1 cellular context compared by ENCODE assay signal in genomic region chr5:532521-533242, GRCh38.
TF ChIP-seq lines count a peak whose summit lies in the region.

No MANE protein-coding gene starts in this region.

TF ChIP-seq in HepG2, 621 proteins besides CTCF, POLR2A, EP300 and RAD21 (continued from another document and continues in another):
- TF ChIP-seq ZNF142 (CRISPR knock-in tag; IDR thresholded peaks at IDR 0.05): no peak
- TF ChIP-seq IKZF1 (IDR thresholded peaks at IDR 0.05): no peak
- TF ChIP-seq ZKSCAN8 (CRISPR knock-in tag; IDR thresholded peaks at IDR 0.05; ENCODE audit: borderline replicate concordance): no peak
- TF ChIP-seq PCBP1 (IDR thresholded peaks at IDR 0.05; ENCODE audit: borderline replicate concordance, low read depth, low read length): no peak
- no peak for TF ChIP-seq ZNF407 (CRISPR knock-in tag; IDR thresholded peaks at IDR 0.05; ENCODE audit: not compliant biosample characterization)
- TF ChIP-seq SOX13 (IDR thresholded peaks at IDR 0.05): no peak
- TF ChIP-seq SOX13 (CRISPR knock-in tag; conservative IDR thresholded peaks at IDR 0.05 in 1 of 2, IDR thresholded peaks at IDR 0.05 in 1 of 2): peak in 1 of 2 experiments; percentile 30; a peak in 1 of 4 replicates
- TF ChIP-seq SMARCC2 (IDR thresholded peaks at IDR 0.05): no peak
- TF ChIP-seq ZNF704 (CRISPR knock-in tag; IDR thresholded peaks at IDR 0.05; ENCODE audit: borderline replicate concordance): no peak
- TF ChIP-seq ZNF331 (CRISPR knock-in tag; IDR thresholded peaks at IDR 0.05): no peak
- TF ChIP-seq ZIK1 (CRISPR knock-in tag; IDR thresholded peaks at IDR 0.05; ENCODE audit: borderline replicate concordance, low read depth): no peak
- TF ChIP-seq PRPF4 (IDR thresholded peaks at IDR 0.05; ENCODE audit: low read depth, low read length, poor library complexity, severe bottlenecking): no peak
- TF ChIP-seq ZNF317 (CRISPR knock-in tag; IDR thresholded peaks at IDR 0.05): no peak
- TF ChIP-seq GMEB2 (CRISPR knock-in tag; IDR thresholded peaks at IDR 0.05; ENCODE audit: low read depth): no peak
- TF ChIP-seq ARHGAP35 (CRISPR knock-in tag; IDR thresholded peaks at IDR 0.05; ENCODE audit: borderline replicate concordance): no peak
- TF ChIP-seq ZNF607 (CRISPR knock-in tag; IDR thresholded peaks at IDR 0.05; ENCODE audit: borderline replicate concordance): no peak
- no peak for TF ChIP-seq ATAD3A (CRISPR knock-in tag; IDR thresholded peaks at IDR 0.05)
- no peak for TF ChIP-seq KDM3A (CRISPR knock-in tag; IDR thresholded peaks at IDR 0.05; ENCODE audit: low read depth)
- TF ChIP-seq HNF1A (IDR thresholded peaks at IDR 0.05; ENCODE audit: low read depth): no peak
- TF ChIP-seq HNF1A (CRISPR knock-in tag; IDR thresholded peaks at IDR 0.05; ENCODE audit: borderline replicate concordance): no peak
- TF ChIP-seq NONO (IDR thresholded peaks at IDR 0.05): no peak
- 0 out of 2 replicates have a peak, but pooled peaks have one; percentile 34 for TF ChIP-seq NONO (CRISPR knock-in tag; conservative IDR thresholded peaks at IDR 0.05)
- TF ChIP-seq ZNF256 (CRISPR knock-in tag; conservative IDR thresholded peaks at IDR 0.05): no peak
- TF ChIP-seq HBP1 (CRISPR knock-in tag; IDR thresholded peaks at IDR 0.05; ENCODE audit: low read depth): no peak
- TF ChIP-seq ZBTB25 (CRISPR knock-in tag; IDR thresholded peaks at IDR 0.05): no peak
- TF ChIP-seq RAD51 (IDR thresholded peaks at IDR 0.05; ENCODE audit: borderline replicate concordance): no peak
- TF ChIP-seq ZNF343 (CRISPR knock-in tag; IDR thresholded peaks at IDR 0.05): no peak
- TF ChIP-seq ISX (CRISPR knock-in tag; conservative IDR thresholded peaks at IDR 0.05): no peak
- peak; percentile 17; the same call in 1 of the 2 replicates for TF ChIP-seq ZNF605 (CRISPR knock-in tag; IDR thresholded peaks at IDR 0.05)
- no peak for TF ChIP-seq ZBTB37 (CRISPR knock-in tag; IDR thresholded peaks at IDR 0.05)
- TF ChIP-seq ZNF616 (CRISPR knock-in tag; IDR thresholded peaks at IDR 0.05; ENCODE audit: low read depth): no peak
